In genomic region chr10:10792681-10793080, GRCh38 we compare ENCODE assay signal across 11 cellular contexts.
DNase-seq lines count a peak whose midpoint lies in the region; ATAC-seq, FAIRE-seq and TF ChIP-seq lines count a peak whose summit lies in the region.
"Had no signal": no experiment of that assay in that cellular context is flagged by ENCODE, and none has a peak within 500 bp of the region (broad histone marks: within the 10 kb centered on the region; RNA-seq: fewer than 3 reads in every experiment).

No MANE protein-coding gene starts in this region.

- H3K27me3 ChIP-seq in GM23248 (replicated peaks; ENCODE audit: insufficient read depth), result no peaks in the 10 kb centered on the region
- H3K27me3 ChIP-seq in HepG2 (ENCODE audit: control insufficient read depth in 1 of 2, insufficient read depth in 2 of 2, low read length in 2 of 2), result no peaks in the 10 kb centered on the region; a peak in 1 of 5 replicates
- H3K27me3 ChIP-seq: ovary had no signal

- H3K4me2 ChIP-seq in GM23248 (ENCODE audit: unreplicated experiment) (peak overlapping the region; percentile 50), HepG2 (ENCODE audit: low read depth, low read length) (no peak overlapping the region)

- H3K36me3 ChIP-seq in GM23248 (ENCODE audit: low read depth), result no peaks in the 10 kb centered on the region
- no peaks in the 10 kb centered on the region for H3K36me3 ChIP-seq in HepG2 (replicated peaks in 1 of 2; ENCODE audit: control insufficient read depth in 1 of 2, insufficient read depth in 2 of 2, low read length in 2 of 2)
- H3K36me3 ChIP-seq: ovary had no signal

- in situ Hi-C loops in GM23248 (cut with MboI), result no loop called here
- in situ Hi-C loops in HepG2 (cut with HindIII; ENCODE audit: extremely low pct_ligation_motif_present, low pct_unique_long_range_greater_than_20kb), result no loop called here

- H3K9ac ChIP-seq in GM23248, result peak overlapping the region; percentile 21
- H3K9ac ChIP-seq in HepG2 (ENCODE audit: insufficient read depth, low read depth, low read length), result no peak overlapping the region

- no peaks in the 10 kb centered on the region for H3K79me2 ChIP-seq in GM23248 (ENCODE audit: insufficient read depth)
- no peaks in the 10 kb centered on the region for H3K79me2 ChIP-seq in HepG2 (ENCODE audit: insufficient read depth, low read length)

- WGBS in GM23248 (ENCODE audit: low coverage in 1 of 2, low lambda C conversion rate in 2 of 2, missing lambda C conversion rate in 2 of 2), 2 experiments, result 24% methylated on average over 3 of the region's 3 CpGs
- 8% methylated on average over 3 of the region's 3 CpGs for WGBS in HepG2 (ENCODE audit: low lambda C conversion rate)

- H3K4me3 ChIP-seq in GM23248 (no peak overlapping the region; the same call in 1 of the 2 replicates), HepG2 (replicated peaks in 1 of 3; ENCODE audit: insufficient read depth in 1 of 3, low read depth in 2 of 3, low read length in 3 of 3) (no peak overlapping the region)
- H3K4me3 ChIP-seq: ovary had no signal

- H3K27ac ChIP-seq in GM23248 (peak overlapping the region; percentile 48), HepG2 (ENCODE audit: extremely low read length, insufficient read depth, low read length) (no peak overlapping the region), caudate nucleus (ENCODE audit: low read depth, low read length) (no peak overlapping the region)
- H3K27ac ChIP-seq: ovary had no signal

- H2AFZ ChIP-seq in GM23248 (peak overlapping the region; percentile 56), HepG2 (ENCODE audit: low read length) (no peak overlapping the region)

- TF ChIP-seq CTCF in omental fat pad (IDR thresholded peaks at IDR 0.05) (no peak), HepG2 (CRISPR knock-in tag; IDR thresholded peaks at IDR 0.05) (no peak)

- intact Hi-C loops in HepG2 (cut with micrococcal nuclease; ENCODE audit: unreplicated experiment), result no loop called here

- no peak for TF ChIP-seq EP300 in HepG2 (IDR thresholded peaks at IDR 0.05; ENCODE audit: low read depth in 2 of 2, low read length in 2 of 2)
- no peak for TF ChIP-seq EP300 in HepG2 (CRISPR knock-in tag; IDR thresholded peaks at IDR 0.05; ENCODE audit: borderline replicate concordance)

- H3F3A ChIP-seq in GM23248 (ENCODE audit: insufficient read depth), result peaks cover 33% of the 10 kb centered on the region

- peaks cover 53% of the 10 kb centered on the region for H3K4me1 ChIP-seq in GM23248 (ENCODE audit: insufficient read depth)
- no peaks in the 10 kb centered on the region for H3K4me1 ChIP-seq in HepG2 (ENCODE audit: insufficient read depth, low read length)

- no TSS peak for BruUV-seq in HepG2 (replicated peaks; lab: Mats Ljungman, UMichigan)

- FAIRE-seq in HepG2 (lab: Jason Lieb, UNC), result no peak

- TF ChIP-seq RAD21 in HepG2 (CRISPR knock-in tag; IDR thresholded peaks at IDR 0.05), result no peak

- POLR2A ChIA-PET in HepG2 (lab: Yijun Ruan, JAX), result no interaction called here

- no peaks in the 10 kb centered on the region for H3K9me2 ChIP-seq in GM23248 (ENCODE audit: insufficient read depth)

- TF ChIP-seq POLR2A in HepG2 (IDR thresholded peaks at IDR 0.05; ENCODE audit: insufficient read depth in 1 of 2, low read depth in 2 of 2, low read length in 2 of 2), result no peak

- CTCF ChIA-PET in HepG2 (lab: Yijun Ruan, JAX; ENCODE audit: low intra/inter-chr PET ratio, low total read pairs), result no interaction called here

- H3K9me3 ChIP-seq in GM23248 (ENCODE audit: low read depth) (no peaks in the 10 kb centered on the region), HepG2 (ENCODE audit: low read length) (no peaks in the 10 kb centered on the region)
- H3K9me3 ChIP-seq: ovary had no signal

- ATAC-seq in omental fat pad (ENCODE audit: low FRiP score) (peak; percentile 58), HepG2 (no peak)

- H4K20me1 ChIP-seq in GM23248 (ENCODE audit: insufficient read depth) (no peaks in the 10 kb centered on the region), HepG2 (ENCODE audit: insufficient read depth, low read length) (no peaks in the 10 kb centered on the region)

- DNase-seq in GM23248, result peak; percentile 81
- DNase-seq in RKO (ENCODE audit: low spot score), result peak; percentile 97
- DNase-seq in fibroblast of the conjunctiva (ENCODE audit: low read depth), result peak; percentile 55
- no peak for DNase-seq in omental fat pad (ENCODE audit: low spot score)
- DNase-seq in HepG2 (ENCODE audit: low spot score), result no peak
- no peak for DNase-seq in COLO668 (lab: John Stamatoyannopoulos, UW; ENCODE audit: unreplicated experiment)
- no peak for DNase-seq in caudate nucleus (lab: John Stamatoyannopoulos, UW)
- DNase-seq in NOMO-1 (lab: John Stamatoyannopoulos, UW; ENCODE audit: unreplicated experiment in 2 of 2), result no peak
- DNase-seq: activated CD4-positive, alpha-beta T cell treated with anti-CD3 and anti-CD28 coated beads, Interleukin-2, amount 50 U/mL, for 48 hours; effector memory CD4-positive, alpha-beta T cell; ovary had no signal

TF ChIP-seq in HepG2, 621 proteins besides CTCF, POLR2A, EP300 and RAD21:
- TF ChIP-seq ZMYM3 (CRISPR knock-in tag; IDR thresholded peaks at IDR 0.05) (no peak), ZNF124 (CRISPR knock-in tag; IDR thresholded peaks at IDR 0.05) (no peak), ZFP36 (IDR thresholded peaks at IDR 0.05; ENCODE audit: borderline replicate concordance, low read depth, low read length, partially characterized antibody) (no peak), AFF4 (CRISPR knock-in tag; IDR thresholded peaks at IDR 0.05) (no peak), TRAFD1 (CRISPR knock-in tag; IDR thresholded peaks at IDR 0.05; ENCODE audit: borderline replicate concordance) (no peak), ZNF577 (CRISPR knock-in tag; IDR thresholded peaks at IDR 0.05; ENCODE audit: borderline replicate concordance, low read depth) (no peak), ZBTB39 (CRISPR knock-in tag; IDR thresholded peaks at IDR 0.05) (no peak), TARDBP (CRISPR knock-in tag; IDR thresholded peaks at IDR 0.05) (no peak), PCBP1 (IDR thresholded peaks at IDR 0.05; ENCODE audit: borderline replicate concordance, low read depth, low read length) (no peak), ZBTB20 (CRISPR knock-in tag; IDR thresholded peaks at IDR 0.05; ENCODE audit: borderline replicate concordance, low read depth) (no peak)

Comparison
In these comparisons a context has a peak if more than half of its experiments do, and no peak if none do; other contexts are left out.
1. DNase-seq: peak in GM23248 (single experiment), RKO (single experiment) and fibroblast of the conjunctiva (single experiment); none in omental fat pad (single experiment), HepG2 (single experiment), COLO668 (single experiment), caudate nucleus (0 of 61) and NOMO-1 (0 of 2).